ENCODE assay signal across 22 cellular contexts in the genomic region with DNA sequence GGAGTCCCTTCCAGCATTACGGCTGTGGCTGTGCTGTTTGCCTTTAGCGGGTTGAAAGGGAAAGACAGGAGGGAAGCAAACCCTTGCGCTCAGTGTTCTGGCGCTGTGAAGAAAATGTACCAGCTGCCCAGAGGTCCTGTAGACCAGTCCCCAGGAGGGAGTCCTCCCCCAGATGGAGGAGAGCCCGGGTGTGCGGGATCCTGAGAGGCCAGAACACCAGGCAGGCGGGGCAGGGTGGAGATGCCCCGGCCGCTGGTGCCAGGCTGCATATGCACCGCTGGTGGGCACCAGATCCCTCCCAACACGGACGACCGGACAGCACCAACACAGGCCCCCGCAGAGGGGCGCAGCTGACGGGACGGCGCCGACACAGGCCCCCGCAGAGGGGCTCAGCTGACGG.
"Had no signal": no experiment of that assay in that cellular context is flagged by ENCODE, and none has a peak within 500 bp of the region (broad histone marks: within the 10 kb centered on the region; RNA-seq: fewer than 3 reads in every experiment).

No MANE protein-coding gene starts in this region.

- H3K27ac ChIP-seq: esophagus muscularis mucosa, foreskin keratinocyte, parathyroid adenoma, WERI-Rb-1 had no signal

- H2AFZ ChIP-seq: parathyroid adenoma had no signal

- H3K4me1 ChIP-seq: foreskin keratinocyte, parathyroid adenoma had no signal

- H3K4me3 ChIP-seq: esophagus muscularis mucosa had no signal

- ATAC-seq: activated CD4-positive, CD25-positive, alpha-beta regulatory T cell treated with anti-CD3 and anti-CD28 coated beads, Interleukin-2, amount 50 U/mL, for 24 hours; foreskin keratinocyte; left cardiac atrium; naive thymus-derived CD8-positive, alpha-beta T cell; sciatic nerve; stimulated activated effector memory CD8-positive, alpha-beta T cell treated with anti-CD3 and anti-CD28 coated beads, Interleukin-12 subunit alpha, Interleukin-12 subunit beta, amount 100 ng/mL, for 72 hours; T-helper 17 cell had no signal

- H3K79me2 ChIP-seq: parathyroid adenoma had no signal

- DNase-seq: activated CD4-positive, alpha-beta T cell treated with anti-CD3 and anti-CD28 coated beads for 48 hours; activated CD4-positive, alpha-beta T cell treated with anti-CD3 and anti-CD28 coated beads, Interleukin-2, amount 50 U/mL, for 48 hours; activated naive CD4-positive, alpha-beta T cell treated with Interleukin-2 at 50 U/mL for 16 hours; activated T-cell treated with anti-CD3 and anti-CD28 coated beads, Interleukin-2, amount 50 U/mL, for 48 hours; anterior cingulate cortex; endodermal cell; foreskin keratinocyte; islet precursor cell; left cardiac atrium; midbrain; nucleus accumbens; small intestine; stimulated activated CD4-positive, alpha-beta T cell treated with anti-CD3 and anti-CD28 coated beads, Interleukin-4, amount 100 ng/mL, for 24 hours; T-helper 17 cell; T1000; WERI-Rb-1 had no signal

- H3K9ac ChIP-seq: parathyroid adenoma had no signal

- H3K36me3 ChIP-seq: esophagus muscularis mucosa, WERI-Rb-1 had no signal

- H3K9me3 ChIP-seq: esophagus muscularis mucosa had no signal
